ENCODE assay signal across 1 cellular context in genomic region chr3:128483657-128484403, GRCh38.
TF ChIP-seq lines count a peak whose summit lies in the region.

No MANE protein-coding gene starts in this region.

TF ChIP-seq in K562, 482 proteins besides CTCF, POLR2A, EP300 and RAD21 (continued from another document and continues in another):
- TF ChIP-seq ZNF318 (IDR thresholded peaks at IDR 0.05; ENCODE audit: borderline replicate concordance in 1 of 2, low read depth in 1 of 2) (no peak), ZBTB5 (IDR thresholded peaks at IDR 0.05) (no peak), NR2F6 (CRISPR knock-in tag; IDR thresholded peaks at IDR 0.05) (no peak), GTF2A2 (tag; IDR thresholded peaks at IDR 0.05) (no peak), GABPA (tag; conservative IDR thresholded peaks at IDR 0.05; ENCODE audit: low read depth) (no peak), IRF9 (tag; IDR thresholded peaks at IDR 0.05) (no peak), ZFX (CRISPR knock-in tag; IDR thresholded peaks at IDR 0.05) (peak; percentile 39), SREBF1 (IDR thresholded peaks at IDR 0.05; ENCODE audit: borderline replicate concordance, low read depth, low read length) (no peak), RBM22 (IDR thresholded peaks at IDR 0.05; ENCODE audit: low read depth, low read length, poor library complexity, severe bottlenecking) (peak; percentile 75), KDM5B (IDR thresholded peaks at IDR 0.05; ENCODE audit: insufficient replicate concordance, low read depth, low read length) (peak; percentile 37), ZNF354B (CRISPR knock-in tag; IDR thresholded peaks at IDR 0.05) (no peak), POLR2G (IDR thresholded peaks at IDR 0.05; ENCODE audit: low read depth, low read length) (peak; percentile 84), ZKSCAN8 (CRISPR knock-in tag; IDR thresholded peaks at IDR 0.05) (no peak), NFRKB (IDR thresholded peaks at IDR 0.05; ENCODE audit: low read depth) (no peak), ZNF699 (CRISPR knock-in tag; IDR thresholded peaks at IDR 0.05; ENCODE audit: insufficient replicate concordance) (no peak), ZNF644 (tag; IDR thresholded peaks at IDR 0.05; ENCODE audit: low read depth) (no peak), ZNF668 (CRISPR knock-in tag; IDR thresholded peaks at IDR 0.05) (no peak), MYNN (IDR thresholded peaks at IDR 0.05) (no peak), MYNN (CRISPR knock-in tag; IDR thresholded peaks at IDR 0.05) (no peak), FOXK2 (conservative IDR thresholded peaks at IDR 0.05 in 1 of 2, IDR thresholded peaks at IDR 0.05 in 1 of 2; ENCODE audit: low read depth in 2 of 2) (no peak), HLTF (IDR thresholded peaks at IDR 0.05) (no peak), ZNF316 (IDR thresholded peaks at IDR 0.05) (no peak), BCLAF1 (IDR thresholded peaks at IDR 0.05; ENCODE audit: borderline replicate concordance in 1 of 2, control insufficient read depth in 1 of 2, low read depth in 2 of 2, low read length in 1 of 2) (no peak), FOXJ3 (CRISPR knock-in tag; IDR thresholded peaks at IDR 0.05) (no peak), DMBX1 (CRISPR knock-in tag; IDR thresholded peaks at IDR 0.05; ENCODE audit: borderline replicate concordance) (no peak), STAT5B (CRISPR knock-in tag; IDR thresholded peaks at IDR 0.05) (no peak), ZNF239 (CRISPR knock-in tag; IDR thresholded peaks at IDR 0.05) (no peak), FOSL1 (tag; conservative IDR thresholded peaks at IDR 0.05) (no peak), PCBP2 (IDR thresholded peaks at IDR 0.05; ENCODE audit: low read depth, low read length, poor library complexity, severe bottlenecking) (no peak), MECOM (CRISPR knock-in tag; IDR thresholded peaks at IDR 0.05) (no peak), RBFOX2 (IDR thresholded peaks at IDR 0.05; ENCODE audit: low read depth, low read length) (peak; percentile 93), RAD51 (IDR thresholded peaks at IDR 0.05; ENCODE audit: borderline replicate concordance, low read depth) (no peak), ZNF445 (CRISPR knock-in tag; IDR thresholded peaks at IDR 0.05; ENCODE audit: low read depth) (no peak), SAP30 (IDR thresholded peaks at IDR 0.05; ENCODE audit: borderline replicate concordance, insufficient read depth, low read depth, low read length, poor library complexity, severe bottlenecking) (peak; percentile 67), ZNF584 (CRISPR knock-in tag; IDR thresholded peaks at IDR 0.05; ENCODE audit: low read depth) (no peak), ZNF79 (CRISPR knock-in tag; IDR thresholded peaks at IDR 0.05; ENCODE audit: low read depth) (no peak), LCOR (CRISPR knock-in tag; IDR thresholded peaks at IDR 0.05) (no peak), RBM14 (IDR thresholded peaks at IDR 0.05; ENCODE audit: borderline replicate concordance, insufficient read depth, low read depth, low read length) (no peak), ARNT (IDR thresholded peaks at IDR 0.05) (no peak), YBX1 (IDR thresholded peaks at IDR 0.05) (no peak), CCAR2 (IDR thresholded peaks at IDR 0.05; ENCODE audit: low read depth, low read length) (no peak), NFE2L1 (tag; IDR thresholded peaks at IDR 0.05; ENCODE audit: borderline replicate concordance, low read depth) (no peak), NFIC (IDR thresholded peaks at IDR 0.05) (no peak)
- TF ChIP-seq, protein P1, sequence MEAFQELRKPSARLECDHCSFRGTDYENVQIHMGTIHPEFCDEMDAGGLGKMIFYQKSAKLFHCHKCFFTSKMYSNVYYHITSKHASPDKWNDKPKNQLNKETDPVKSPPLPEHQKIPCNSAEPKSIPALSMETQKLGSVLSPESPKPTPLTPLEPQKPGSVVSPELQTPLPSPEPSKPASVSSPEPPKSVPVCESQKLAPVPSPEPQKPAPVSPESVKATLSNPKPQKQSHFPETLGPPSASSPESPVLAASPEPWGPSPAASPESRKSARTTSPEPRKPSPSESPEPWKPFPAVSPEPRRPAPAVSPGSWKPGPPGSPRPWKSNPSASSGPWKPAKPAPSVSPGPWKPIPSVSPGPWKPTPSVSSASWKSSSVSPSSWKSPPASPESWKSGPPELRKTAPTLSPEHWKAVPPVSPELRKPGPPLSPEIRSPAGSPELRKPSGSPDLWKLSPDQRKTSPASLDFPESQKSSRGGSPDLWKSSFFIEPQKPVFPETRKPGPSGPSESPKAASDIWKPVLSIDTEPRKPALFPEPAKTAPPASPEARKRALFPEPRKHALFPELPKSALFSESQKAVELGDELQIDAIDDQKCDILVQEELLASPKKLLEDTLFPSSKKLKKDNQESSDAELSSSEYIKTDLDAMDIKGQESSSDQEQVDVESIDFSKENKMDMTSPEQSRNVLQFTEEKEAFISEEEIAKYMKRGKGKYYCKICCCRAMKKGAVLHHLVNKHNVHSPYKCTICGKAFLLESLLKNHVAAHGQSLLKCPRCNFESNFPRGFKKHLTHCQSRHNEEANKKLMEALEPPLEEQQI (IDR thresholded peaks at IDR 0.05), result no peak
- TF ChIP-seq, protein P2, sequence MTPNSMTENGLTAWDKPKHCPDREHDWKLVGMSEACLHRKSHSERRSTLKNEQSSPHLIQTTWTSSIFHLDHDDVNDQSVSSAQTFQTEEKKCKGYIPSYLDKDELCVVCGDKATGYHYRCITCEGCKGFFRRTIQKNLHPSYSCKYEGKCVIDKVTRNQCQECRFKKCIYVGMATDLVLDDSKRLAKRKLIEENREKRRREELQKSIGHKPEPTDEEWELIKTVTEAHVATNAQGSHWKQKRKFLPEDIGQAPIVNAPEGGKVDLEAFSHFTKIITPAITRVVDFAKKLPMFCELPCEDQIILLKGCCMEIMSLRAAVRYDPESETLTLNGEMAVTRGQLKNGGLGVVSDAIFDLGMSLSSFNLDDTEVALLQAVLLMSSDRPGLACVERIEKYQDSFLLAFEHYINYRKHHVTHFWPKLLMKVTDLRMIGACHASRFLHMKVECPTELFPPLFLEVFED (CRISPR knock-in tag; conservative IDR thresholded peaks at IDR 0.05), result no peak
- TF ChIP-seq, protein P3, sequence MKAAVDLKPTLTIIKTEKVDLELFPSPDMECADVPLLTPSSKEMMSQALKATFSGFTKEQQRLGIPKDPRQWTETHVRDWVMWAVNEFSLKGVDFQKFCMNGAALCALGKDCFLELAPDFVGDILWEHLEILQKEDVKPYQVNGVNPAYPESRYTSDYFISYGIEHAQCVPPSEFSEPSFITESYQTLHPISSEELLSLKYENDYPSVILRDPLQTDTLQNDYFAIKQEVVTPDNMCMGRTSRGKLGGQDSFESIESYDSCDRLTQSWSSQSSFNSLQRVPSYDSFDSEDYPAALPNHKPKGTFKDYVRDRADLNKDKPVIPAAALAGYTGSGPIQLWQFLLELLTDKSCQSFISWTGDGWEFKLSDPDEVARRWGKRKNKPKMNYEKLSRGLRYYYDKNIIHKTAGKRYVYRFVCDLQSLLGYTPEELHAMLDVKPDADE (conservative IDR thresholded peaks at IDR 0.05; ENCODE audit: control insufficient read depth, low read depth, low read length), result no peak
- TF ChIP-seq, protein P4, sequence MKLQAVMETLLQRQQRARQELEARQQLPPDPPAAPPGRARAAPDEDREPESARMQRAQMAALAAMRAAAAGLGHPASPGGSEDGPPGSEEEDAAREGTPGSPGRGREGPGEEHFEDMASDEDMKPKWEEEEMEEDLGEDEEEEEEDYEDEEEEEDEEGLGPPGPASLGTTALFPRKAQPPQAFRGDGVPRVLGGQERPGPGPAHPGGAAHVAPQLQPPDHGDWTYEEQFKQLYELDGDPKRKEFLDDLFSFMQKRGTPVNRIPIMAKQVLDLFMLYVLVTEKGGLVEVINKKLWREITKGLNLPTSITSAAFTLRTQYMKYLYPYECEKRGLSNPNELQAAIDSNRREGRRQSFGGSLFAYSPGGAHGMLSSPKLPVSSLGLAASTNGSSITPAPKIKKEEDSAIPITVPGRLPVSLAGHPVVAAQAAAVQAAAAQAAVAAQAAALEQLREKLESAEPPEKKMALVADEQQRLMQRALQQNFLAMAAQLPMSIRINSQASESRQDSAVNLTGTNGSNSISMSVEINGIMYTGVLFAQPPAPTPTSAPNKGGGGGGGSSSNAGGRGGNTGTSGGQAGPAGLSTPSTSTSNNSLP (IDR thresholded peaks at IDR 0.05; ENCODE audit: borderline replicate concordance, low read depth, low read length), result no peak
